In genomic region chr14:59161571-59162175, GRCh38 we compare ENCODE assay signal across 9 cellular contexts. TPM values are rescaled to one million over a fixed set of nuclear protein-coding genes. Genes with fewer than 3 reads are reported as not detected.
DNase-seq lines count a peak whose midpoint lies in the region; ATAC-seq, FAIRE-seq and TF ChIP-seq lines count a peak whose summit lies in the region.
"Had no signal": no experiment of that assay in that cellular context is flagged by ENCODE, and none has a peak within 500 bp of the region (broad histone marks: within the 10 kb centered on the region; RNA-seq: fewer than 3 reads in every experiment).

No MANE protein-coding gene starts in this region.

- H4K20me1 ChIP-seq in H9 (ENCODE audit: control insufficient read depth, insufficient read depth, insufficient read length) = no peaks in the 10 kb centered on the region

- 0 out of 2 replicates have a peak overlapping the region, but pooled peaks have one; percentile 8 for H3K14ac ChIP-seq in H9 (ENCODE audit: insufficient read depth, low read length)

- peak overlapping the region; percentile 7 to 65 for H3K4me3 Mint-ChIP-seq in CD14-positive monocyte
- H3K4me3 Mint-ChIP-seq in H9 = no peak overlapping the region
- H3K4me3 Mint-ChIP-seq: activated naive CD8-positive, alpha-beta T cell had no signal

- no peak overlapping the region for H3K9ac ChIP-seq in H9 (ENCODE audit: extremely low read depth, insufficient read length, low read length)

- no peak overlapping the region for H3K27ac ChIP-seq in H9 (ENCODE audit: insufficient read length, low read depth, low read length)
- H3K27ac ChIP-seq in small intestine (ENCODE audit: low read depth in 1 of 2, low read length in 1 of 2) = no peak overlapping the region

- H4K5ac ChIP-seq in H9 (ENCODE audit: insufficient read length, low read depth, low read length) = no peak overlapping the region

- no peak overlapping the region for H3T11ph ChIP-seq in H9 (ENCODE audit: low read length)

- no peak overlapping the region for H4K91ac ChIP-seq in H9 (ENCODE audit: insufficient read length, low read depth, low read length)

- H3K27me3 Mint-ChIP-seq in CD14-positive monocyte (ENCODE audit: low read depth in 3 of 3) (peaks cover 2 to 3% (median 2%) of the 10 kb centered on the region in 3 donors), H9 (ENCODE audit: low read depth) (no peaks in the 10 kb centered on the region)

- H3K9me3 ChIP-seq in H9 (ENCODE audit: control insufficient read depth, low read depth, low read length) (no peaks in the 10 kb centered on the region), small intestine (ENCODE audit: control insufficient read depth, low read depth) (no peaks in the 10 kb centered on the region)

- H2BK120ac ChIP-seq in H9 (ENCODE audit: low read depth, low read length, poor library complexity, severe bottlenecking) = no peak overlapping the region

- H4K8ac ChIP-seq in H9 (replicated peaks; ENCODE audit: insufficient read length, low read depth, low read length) = no peak overlapping the region

- H2BK15ac ChIP-seq in H9 (ENCODE audit: low read depth, low read length) = no peak overlapping the region

- H3K27ac Mint-ChIP-seq in CD14-positive monocyte = peak overlapping the region; percentile 61 to 91 (median 88)
- H3K27ac Mint-ChIP-seq in H9 = no peak overlapping the region
- H3K27ac Mint-ChIP-seq: activated naive CD8-positive, alpha-beta T cell had no signal

- H2AK5ac ChIP-seq in H9 (ENCODE audit: insufficient read length, low read length) = no peak overlapping the region

- DNase-seq in CD14-positive monocyte (ENCODE audit: low spot score) = peak; percentile 60
- DNase-seq in H9 = no peak
- peak; percentile 9 for DNase-seq in RKO (ENCODE audit: low spot score)
- DNase-seq in glomerular visceral epithelial cell (ENCODE audit: extremely low spot score) = peak; percentile 44
- peak; percentile 11 for DNase-seq in small intestine

- no peaks in the 10 kb centered on the region for H3K79me2 ChIP-seq in H9 (ENCODE audit: insufficient read depth, low read length)

- H2BK12ac ChIP-seq in H9 (ENCODE audit: insufficient read length, low read depth, low read length) = no peak overlapping the region

- TF ChIP-seq CTCF in CD14-positive monocyte (IDR thresholded peaks at IDR 0.05) (no peak), H9 (conservative IDR thresholded peaks at IDR 0.05) (no peak)

- H3K56ac ChIP-seq in H9 (ENCODE audit: insufficient read length, low read depth, low read length) = no peak overlapping the region

- no peak overlapping the region for H3K4me2 ChIP-seq in H9 (ENCODE audit: insufficient read depth, insufficient read length, low read length)

- no peaks in the 10 kb centered on the region; the same call in 1 of the 2 replicates for H3K4me1 ChIP-seq in H9 (ENCODE audit: insufficient read depth, low read length)
- H3K4me1 ChIP-seq in small intestine (ENCODE audit: control insufficient read depth in 2 of 2, insufficient read depth in 1 of 2, low read depth in 1 of 2, low read length in 1 of 2) = no peaks in the 10 kb centered on the region

- H2BK20ac ChIP-seq in H9 (ENCODE audit: low read depth, low read length, poor library complexity, severe bottlenecking) = no peak overlapping the region

- no peak overlapping the region for H3K4me3 ChIP-seq in small intestine (ENCODE audit: low read depth in 1 of 2, low read length in 2 of 2)

- no peak overlapping the region for H2BK5ac ChIP-seq in H9 (ENCODE audit: insufficient read length, low read length)

- intact Hi-C loops in CD14-positive monocyte (cut with micrococcal nuclease) = no loop called here

- H3K23ac ChIP-seq in H9 (ENCODE audit: insufficient read length, low read depth, low read length) = no peak overlapping the region

- H3K36me3 ChIP-seq in small intestine (ENCODE audit: control insufficient read depth in 2 of 2, insufficient read depth in 2 of 2, low read length in 2 of 2) = no peaks in the 10 kb centered on the region

- ATAC-seq in GM19351 (IDR thresholded peaks at IDR 0.05; ENCODE audit: unreplicated experiment) (no peak), GM21825 (IDR thresholded peaks at IDR 0.05; ENCODE audit: unreplicated experiment) (no peak), HG03039 (IDR thresholded peaks at IDR 0.05; ENCODE audit: unreplicated experiment) (no peak)

- no peaks in the 10 kb centered on the region for H3K23me2 ChIP-seq in H9 (ENCODE audit: insufficient read length, low read depth, low read length, poor library complexity, severe bottlenecking)

- no peak overlapping the region for H2AFZ ChIP-seq in H9 (ENCODE audit: low read length)

- H3K9me3 Mint-ChIP-seq in CD14-positive monocyte (peaks cover 0 to 6% (median 5%) of the 10 kb centered on the region in 7 donors), H9 (peaks cover 3 to 5% of the 10 kb centered on the region in 2 experiments; a peak in 2 of 5 replicates)

- H3K79me1 ChIP-seq in H9 (ENCODE audit: insufficient read depth, low read depth, low read length, poor library complexity, severe bottlenecking) = no peaks in the 10 kb centered on the region

- H3K4ac ChIP-seq in H9 (ENCODE audit: low read depth, low read length) = no peak overlapping the region

- no peaks in the 10 kb centered on the region for H3K27me3 ChIP-seq in H9 (ENCODE audit: insufficient read depth, low read length)
- no peaks in the 10 kb centered on the region for H3K27me3 ChIP-seq in small intestine (ENCODE audit: control insufficient read depth in 2 of 2, insufficient read depth in 2 of 2, low read length in 2 of 2)

- H3K18ac ChIP-seq in H9 (ENCODE audit: insufficient read length, low read depth, low read length) = no peak overlapping the region

- no CpG with 5 or more reads among the region's 7 CpGs for WGBS in H9 (ENCODE audit: extremely low coverage, insufficient read length, low lambda C conversion rate)
- WGBS in small intestine, 3 donors = 44 to 64% (median 46%) methylated on average over 7 of the region's 7 CpGs

- H3K36me3 Mint-ChIP-seq in CD14-positive monocyte = no peaks in the 10 kb centered on the region
- H3K36me3 Mint-ChIP-seq in H9 (ENCODE audit: insufficient read depth in 1 of 3, low read depth in 3 of 3) = 0 out of 7 replicates have a peak, but pooled peaks cover 0 to 3% (median 0%) of the 10 kb centered on the region in 3 experiments
- H3K36me3 Mint-ChIP-seq: activated naive CD8-positive, alpha-beta T cell had no signal

- H3K4me1 Mint-ChIP-seq in CD14-positive monocyte = peaks cover 15% of the 10 kb centered on the region
- peaks cover 6 to 12% of the 10 kb centered on the region in 2 experiments; a peak in 2 of 4 replicates for H3K4me1 Mint-ChIP-seq in H9

- no peak for FAIRE-seq in small intestine (lab: Jason Lieb, UNC)

RNA-seq across cellular contexts. Expression of gene DAAM1, which starts 26.8 kb away (rescaled TPM):
- polyA plus RNA-seq in CD14-positive monocyte (1 to 10 TPM; 4.4 to 6.3 TPM), small intestine (10 to 100 TPM in 1 of 3 donors, 1 to 10 TPM in 2; 5.4 to 13.9 (median 9.9) TPM)
- 19.5 and 21.7 TPM in 2 replicates for total RNA-seq in H9 (2021)

Comparison
In these comparisons a context has a peak if more than half of its experiments do, and no peak if none do; other contexts are left out.
1. H3K27ac Mint-ChIP-seq: peak in CD14-positive monocyte (7 of 7); none in H9 (0 of 3).
2. H3K4me3 Mint-ChIP-seq: peak in CD14-positive monocyte (2 of 2); none in H9 (0 of 2).